In genomic region chr13:50594276-50594970, GRCh38 we compare ENCODE assay signal across 9 cellular contexts.
A peak's percentile ranks its signal among the peaks of the same experiment; 100 is the strongest.
DNase-seq lines count a peak whose midpoint lies in the region; ATAC-seq, FAIRE-seq and TF ChIP-seq lines count a peak whose summit lies in the region.
"Had no signal": no experiment of that assay in that cellular context is flagged by ENCODE, and none has a peak within 500 bp of the region (broad histone marks: within the 10 kb centered on the region; RNA-seq: fewer than 3 reads in every experiment).

No MANE protein-coding gene starts in this region.

- FAIRE-seq in D721Med (lab: Jason Lieb, UNC), result no peak
- FAIRE-seq: islet of Langerhans had no signal

- no peak for TF ChIP-seq CTCF in D721Med (IDR thresholded peaks at IDR 0.05; ENCODE audit: insufficient read depth, missing control alignments)

- ATAC-seq in HG02798 (IDR thresholded peaks at IDR 0.05; ENCODE audit: poor library complexity, unreplicated experiment), result peak; percentile 91

- peak; percentile 52 for DNase-seq in SKM-1 treated with dmso at 0.1 percent for 144 hours (lab: John Stamatoyannopoulos, UW; ENCODE audit: unreplicated experiment)
- no peak for DNase-seq in SKM-1 (lab: John Stamatoyannopoulos, UW; ENCODE audit: unreplicated experiment)
- DNase-seq in NCI-H2107 treated with DMSO at 0.1 percent for 48 hours (lab: John Stamatoyannopoulos, UW; ENCODE audit: unreplicated experiment), result peak; percentile 75
- peak; percentile 7 for DNase-seq in globus pallidus (ENCODE audit: low spot score)
- DNase-seq in AG20443 (ENCODE audit: low spot score), result no peak
- no peak for DNase-seq in NCI-H1105 treated with DMSO at 0.1 percent for 48 hours (lab: John Stamatoyannopoulos, UW)
- no peak for DNase-seq in D721Med (ENCODE audit: insufficient read length, low spot score)

Comparison
In these comparisons a context has a peak if more than half of its experiments do, and no peak if none do; other contexts are left out.
1. DNase-seq: peak in SKM-1 treated with dmso at 0.1 percent for 144 hours (single experiment), NCI-H2107 treated with DMSO at 0.1 percent for 48 hours (single experiment) and globus pallidus (single experiment); none in SKM-1 (single experiment), AG20443 (single experiment), NCI-H1105 treated with DMSO at 0.1 percent for 48 hours (single experiment) and D721Med (single experiment).